25 cellular contexts compared by ENCODE assay signal in genomic region chr2:82120120-82120519, GRCh38.
DNase-seq lines count a peak whose midpoint lies in the region; ATAC-seq and TF ChIP-seq lines count a peak whose summit lies in the region.
"Had no signal": no experiment of that assay in that cellular context is flagged by ENCODE, and none has a peak within 500 bp of the region (broad histone marks: within the 10 kb centered on the region; RNA-seq: fewer than 3 reads in every experiment).

No MANE protein-coding gene starts in this region.

- CTCF ChIA-PET in WTC11 (lab: Charles Lee) = no interaction called here

- H2BK5ac ChIP-seq in neuronal stem cell (ENCODE audit: low read length) = no peak overlapping the region

- no peak overlapping the region for H4K8ac ChIP-seq in neuronal stem cell (ENCODE audit: low read depth, low read length)

- peaks cover 9% of the 10 kb centered on the region for H3K4me1 ChIP-seq in endodermal cell (ENCODE audit: control insufficient read depth, insufficient read depth, low read length)
- peaks cover 0 to 2% of the 10 kb centered on the region in 2 donors for H3K4me1 ChIP-seq in neuronal stem cell (ENCODE audit: control insufficient read depth in 2 of 2, insufficient read depth in 1 of 2, low read depth in 1 of 2, low read length in 2 of 2)
- H3K4me1 ChIP-seq: adrenal gland, uterus had no signal

- 82 to 90% methylated on average over 1 of the region's 2 CpGs for WGBS in endodermal cell (ENCODE audit: insufficient coverage in 1 of 2, insufficient read length in 1 of 2), 2 experiments
- no CpG with 5 or more reads among the region's 2 CpGs for WGBS in neuronal stem cell (ENCODE audit: extremely low coverage in 2 of 2, insufficient read length in 2 of 2, insufficient replicate concordance in 1 of 2), 2 donors

- H3K79me1 ChIP-seq in neuronal stem cell (ENCODE audit: low read depth, low read length) = no peaks in the 10 kb centered on the region

- H3K36me3 ChIP-seq in endodermal cell (ENCODE audit: control insufficient read depth, insufficient read depth, low read length) (no peaks in the 10 kb centered on the region), neuronal stem cell (replicated peaks in 1 of 2; ENCODE audit: control insufficient read depth in 2 of 2, insufficient read depth in 2 of 2, low read length in 2 of 2) (no peaks in the 10 kb centered on the region)
- H3K36me3 ChIP-seq: adrenal gland, MG63, uterus had no signal

- no peaks in the 10 kb centered on the region for H3K27me3 Mint-ChIP-seq in endodermal cell (ENCODE audit: insufficient read depth)
- H3K27me3 Mint-ChIP-seq in WTC11 (ENCODE audit: low read depth) = no peaks in the 10 kb centered on the region
- H3K27me3 Mint-ChIP-seq: CD4-positive, alpha-beta T cell; natural killer cell treated with Interleukin-12 subunit alpha and Interleukin-12 subunit beta and Interleukin-15 and Interleukin-18, amount 100 ng/mL, for 72 hours had no signal

- H3K27me3 ChIP-seq in endodermal cell (ENCODE audit: control insufficient read depth, insufficient read depth, low read length, poor library complexity, severe bottlenecking) = no peaks in the 10 kb centered on the region
- no peaks in the 10 kb centered on the region for H3K27me3 ChIP-seq in neuronal stem cell (ENCODE audit: control insufficient read depth in 3 of 3, insufficient read depth in 3 of 3, low read depth in 1 of 3, low read length in 3 of 3)
- H3K27me3 ChIP-seq: adrenal gland, MG63, uterus had no signal

- no peak for TF ChIP-seq CTCF in endodermal cell (conservative IDR thresholded peaks at IDR 0.05)
- TF ChIP-seq CTCF in WTC11 (IDR thresholded peaks at IDR 0.05) = no peak
- no peak for TF ChIP-seq CTCF in foreskin fibroblast (IDR thresholded peaks at IDR 0.05; ENCODE audit: low read depth, low read length)

- H3K27ac Mint-ChIP-seq in endodermal cell (peak overlapping the region; percentile 46), WTC11 (no peak overlapping the region)
- H3K27ac Mint-ChIP-seq: CD4-positive, alpha-beta T cell; mesothelial cell of epicardium; natural killer cell treated with Interleukin-12 subunit alpha and Interleukin-12 subunit beta and Interleukin-15 and Interleukin-18, amount 100 ng/mL, for 72 hours had no signal

- H3K18ac ChIP-seq in neuronal stem cell (ENCODE audit: low read length) = no peak overlapping the region

- peak; percentile 9 for DNase-seq in COLO668 (lab: John Stamatoyannopoulos, UW; ENCODE audit: unreplicated experiment)
- DNase-seq in HuH-7 (ENCODE audit: low spot score) = peak; percentile 11
- no peak for DNase-seq in endodermal cell
- DNase-seq in neuronal stem cell (ENCODE audit: low spot score) = peak; percentile 14
- no peak for DNase-seq in LoVo (ENCODE audit: low spot score)
- no peak for DNase-seq in WTC11 (ENCODE audit: low spot score)
- DNase-seq in foreskin fibroblast = no peak
- DNase-seq: activated CD4-positive, alpha-beta T cell treated with anti-CD3 and anti-CD28 coated beads for 1 hour; activated naive CD4-positive, alpha-beta T cell; activated T-cell treated with anti-CD3 and anti-CD28 coated beads, Interleukin-2, amount 50 U/mL, for 1 hour; adrenal gland; CD4-positive, alpha-beta T cell; DMS79; H7; MG63; NCI-H146; NCI-H446 treated with DMSO at 0.1 percent for 48 hours; posterior cingulate gyrus; substantia nigra; T1000; uterus had no signal

- no peak overlapping the region for H2AFZ ChIP-seq in neuronal stem cell (ENCODE audit: low read length)

- H2AK5ac ChIP-seq in neuronal stem cell (ENCODE audit: low read depth, low read length) = no peak overlapping the region

- ATAC-seq in WTC11 (no peak), HG02642 (IDR thresholded peaks at IDR 0.05; ENCODE audit: poor library complexity, unreplicated experiment) (no peak)
- ATAC-seq: natural killer cell treated with Interleukin-12 subunit alpha and Interleukin-12 subunit beta and Interleukin-15 and Interleukin-18, amount 100 ng/mL, for 72 hours had no signal

- POLR2A ChIA-PET in WTC11 (lab: Charles Lee) = no interaction called here

- no peak overlapping the region for H3K23ac ChIP-seq in neuronal stem cell (ENCODE audit: low read depth, low read length, poor library complexity)

- no peak overlapping the region for H3K4ac ChIP-seq in neuronal stem cell (ENCODE audit: low read length)

- no peak overlapping the region for H3K4me3 Mint-ChIP-seq in endodermal cell
- no peak overlapping the region for H3K4me3 Mint-ChIP-seq in WTC11
- H3K4me3 Mint-ChIP-seq: CD4-positive, alpha-beta T cell; mesothelial cell of epicardium; natural killer cell treated with Interleukin-12 subunit alpha and Interleukin-12 subunit beta and Interleukin-15 and Interleukin-18, amount 100 ng/mL, for 72 hours had no signal

- peak overlapping the region; percentile 38 for H3K4me3 ChIP-seq in endodermal cell (ENCODE audit: low read length)
- H3K4me3 ChIP-seq in neuronal stem cell (ENCODE audit: low read length in 2 of 2) = no peak overlapping the region
- H3K4me3 ChIP-seq in foreskin fibroblast (ENCODE audit: low read depth in 1 of 2, low read length in 2 of 2) = no peak overlapping the region
- H3K4me3 ChIP-seq: adrenal gland, coronary artery, MG63, uterus had no signal

- H3K9me3 Mint-ChIP-seq in endodermal cell = no peaks in the 10 kb centered on the region
- no peaks in the 10 kb centered on the region for H3K9me3 Mint-ChIP-seq in WTC11
- H3K9me3 Mint-ChIP-seq: mesothelial cell of epicardium had no signal

- H4K91ac ChIP-seq in neuronal stem cell (ENCODE audit: low read depth, low read length, poor library complexity) = no peak overlapping the region

- H3K9me3 ChIP-seq in endodermal cell (ENCODE audit: control insufficient read depth, low read length) (no peaks in the 10 kb centered on the region), neuronal stem cell (replicated peaks in 1 of 2; ENCODE audit: control insufficient read depth in 2 of 2, insufficient read depth in 1 of 2, low read depth in 1 of 2, low read length in 2 of 2) (no peaks in the 10 kb centered on the region)
- H3K9me3 ChIP-seq: adrenal gland, MG63, uterus had no signal

- no peak overlapping the region for H3K9ac ChIP-seq in endodermal cell (ENCODE audit: extremely low read depth, low read length, poor library complexity, severe bottlenecking)
- no peak overlapping the region for H3K9ac ChIP-seq in neuronal stem cell (ENCODE audit: low read depth, low read length, poor library complexity)

- no peaks in the 10 kb centered on the region for H3K36me3 Mint-ChIP-seq in endodermal cell (ENCODE audit: low read depth)
- H3K36me3 Mint-ChIP-seq in WTC11 = no peaks in the 10 kb centered on the region
- H3K36me3 Mint-ChIP-seq: mesothelial cell of epicardium had no signal

- no peak overlapping the region for H2BK15ac ChIP-seq in neuronal stem cell (ENCODE audit: low read length)

- H3K27ac ChIP-seq in endodermal cell (ENCODE audit: low read depth, low read length) = no peak overlapping the region
- H3K27ac ChIP-seq in neuronal stem cell (replicated peaks; ENCODE audit: low read length) = no peak overlapping the region
- H3K27ac ChIP-seq: adrenal gland, coronary artery, uterus had no signal

- H3K14ac ChIP-seq in neuronal stem cell (ENCODE audit: low read length) = no peak overlapping the region

- H3K4me1 Mint-ChIP-seq in endodermal cell (peaks cover 18% of the 10 kb centered on the region), WTC11 (peaks cover 4% of the 10 kb centered on the region; the same call in 1 of the 2 replicates)

- no peak overlapping the region for H2BK12ac ChIP-seq in neuronal stem cell (ENCODE audit: low read length)

- H3K4me2 ChIP-seq in neuronal stem cell (ENCODE audit: insufficient read depth, low read length, poor library complexity, severe bottlenecking) = no peak overlapping the region

- no peak overlapping the region for H2BK120ac ChIP-seq in neuronal stem cell (ENCODE audit: low read depth, low read length)

TF ChIP-seq in WTC11, 78 proteins besides CTCF, POLR2A, EP300 and RAD21 (continues in another document):
- TF ChIP-seq PREB (CRISPR knock-in tag; IDR thresholded peaks at IDR 0.05; ENCODE audit: borderline replicate concordance) (no peak), USF2 (CRISPR knock-in tag; IDR thresholded peaks at IDR 0.05) (no peak)

Comparison
In these comparisons a context has a peak if more than half of its experiments do, and no peak if none do; other contexts are left out.
1. DNase-seq: peak in COLO668 (single experiment), HuH-7 (single experiment) and neuronal stem cell (single experiment); none in endodermal cell (single experiment), LoVo (single experiment), WTC11 (single experiment) and foreskin fibroblast (0 of 2).